In the genomic region with DNA sequence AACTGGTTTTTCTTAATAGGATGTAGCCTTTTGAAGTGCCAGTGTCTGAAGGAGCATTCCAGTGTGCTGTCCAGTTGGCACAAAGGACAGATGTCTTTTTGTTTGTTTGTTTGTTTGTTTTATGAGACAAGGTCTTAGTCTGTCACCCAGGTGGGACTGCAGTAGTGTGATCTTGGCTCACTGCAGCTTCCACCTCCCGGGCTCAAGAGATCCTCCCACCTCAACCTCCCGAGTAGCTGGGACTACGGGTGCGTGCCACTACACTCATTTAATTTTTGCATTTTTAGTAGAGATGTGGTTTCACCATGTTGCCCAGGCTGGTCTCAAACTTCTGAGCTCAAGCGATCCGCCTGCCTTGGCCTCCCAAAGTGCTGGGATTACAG, we compare ENCODE assay signal across 14 cellular contexts.
"Had no signal": no experiment of that assay in that cellular context is flagged by ENCODE, and none has a peak within 500 bp of the region (broad histone marks: within the 10 kb centered on the region; RNA-seq: fewer than 3 reads in every experiment).

No MANE protein-coding gene starts in this region.

- H3K27me3 ChIP-seq: ascending aorta, right atrium auricular region, testis, upper lobe of left lung had no signal

- H3K4me3 ChIP-seq: ascending aorta, right atrium auricular region, testis, upper lobe of left lung had no signal

- H3K27ac ChIP-seq: testis, upper lobe of left lung had no signal

- DNase-seq: activated T-cell treated with anti-CD3 and anti-CD28 coated beads, Interleukin-2, amount 50 U/mL, for 1 hour; cerebellar nuclear complex; effector CD8-positive, alpha-beta T cell; hippocampal formation; kidney; occipital lobe; posterior cingulate gyrus; stimulated activated naive CD8-positive, alpha-beta T cell treated with anti-CD3 and anti-CD28 coated beads, Interleukin-15, Interleukin-2, amounts not matched to agents 100 U/mL and 50 U/mL, for 24 hours; testis; upper lobe of left lung; WERI-Rb-1 had no signal

- H3K9me3 ChIP-seq: ascending aorta, right atrium auricular region, testis, upper lobe of left lung had no signal

- ATAC-seq: left lobe of liver had no signal

- H3K36me3 ChIP-seq: ascending aorta, right atrium auricular region, upper lobe of left lung, WERI-Rb-1 had no signal
